In the genomic region with DNA sequence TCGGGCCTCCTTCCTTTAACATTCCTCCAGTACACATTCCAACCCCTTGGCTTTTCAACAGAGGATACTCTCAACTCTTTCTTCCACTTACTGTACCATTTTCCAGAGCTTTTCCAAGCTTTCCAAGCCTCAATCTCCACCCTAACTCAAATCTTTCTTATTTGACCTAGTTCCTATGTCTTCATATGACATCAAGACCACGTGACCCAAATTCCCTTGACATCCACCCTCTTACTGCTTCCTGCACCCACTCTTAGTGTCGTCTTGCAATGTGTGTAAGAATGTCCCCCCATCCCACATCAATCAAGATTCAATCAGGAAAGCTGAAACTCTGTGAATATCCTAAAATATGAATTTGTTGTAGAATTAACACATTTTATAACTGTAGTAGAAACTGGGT, we compare ENCODE assay signal across 20 cellular contexts.
DNase-seq lines count a peak whose midpoint lies in the region; ATAC-seq and TF ChIP-seq lines count a peak whose summit lies in the region.
"Had no signal": no experiment of that assay in that cellular context is flagged by ENCODE, and none has a peak within 500 bp of the region (broad histone marks: within the 10 kb centered on the region; RNA-seq: fewer than 3 reads in every experiment).

No MANE protein-coding gene starts in this region.

- H3K4me3 Mint-ChIP-seq in stimulated activated naive CD8-positive, alpha-beta T cell treated with anti-CD3 and anti-CD28 coated beads, Interleukin-15, amount 100 ng/mL, for 72 hours = no peak overlapping the region
- H3K4me3 Mint-ChIP-seq in endodermal cell (no peak overlapping the region), Caco-2 (ENCODE audit: unreplicated experiment) (no peak overlapping the region)
- H3K4me3 Mint-ChIP-seq: CD4-positive, alpha-beta T cell had no signal

- no peak overlapping the region for H2AFZ ChIP-seq in OCI-LY1 (ENCODE audit: low read length)

- no peak overlapping the region for H3K27ac Mint-ChIP-seq in stimulated activated naive CD8-positive, alpha-beta T cell treated with anti-CD3 and anti-CD28 coated beads, Interleukin-15, amount 100 ng/mL, for 72 hours
- H3K27ac Mint-ChIP-seq in endodermal cell = no peak overlapping the region
- H3K27ac Mint-ChIP-seq in Caco-2 (ENCODE audit: unreplicated experiment) = no peak overlapping the region
- H3K27ac Mint-ChIP-seq: CD4-positive, alpha-beta T cell had no signal

- H3K36me3 Mint-ChIP-seq in endodermal cell (ENCODE audit: low read depth) (no peaks in the 10 kb centered on the region), Caco-2 (ENCODE audit: insufficient read depth, unreplicated experiment) (no peaks in the 10 kb centered on the region)

- H3K4me1 ChIP-seq in OCI-LY1 (ENCODE audit: insufficient read depth, low read length, severe bottlenecking) = peaks cover 41% of the 10 kb centered on the region
- H3K4me1 ChIP-seq in endodermal cell (ENCODE audit: control insufficient read depth, insufficient read depth, low read length) = peaks cover 3% of the 10 kb centered on the region
- H3K4me1 ChIP-seq in Caco-2 = no peaks in the 10 kb centered on the region
- H3K4me1 ChIP-seq: BE2C had no signal

- H4K20me1 ChIP-seq in OCI-LY1 (ENCODE audit: insufficient read depth, low read length) = no peaks in the 10 kb centered on the region

- H3K27ac ChIP-seq in OCI-LY1 (ENCODE audit: low read depth, low read length, poor library complexity, severe bottlenecking) = peak overlapping the region; percentile 96
- H3K27ac ChIP-seq in endodermal cell (ENCODE audit: low read depth, low read length) = no peak overlapping the region
- H3K27ac ChIP-seq: SK-N-MC had no signal

- no peaks in the 10 kb centered on the region for H3K9me2 ChIP-seq in OCI-LY1 (ENCODE audit: low read depth, low read length)

- peak; percentile 3 for ATAC-seq in stimulated activated naive CD8-positive, alpha-beta T cell treated with anti-CD3 and anti-CD28 coated beads, Interleukin-15, amount 100 ng/mL, for 72 hours
- no peak for ATAC-seq in stimulated activated naive CD8-positive, alpha-beta T cell treated with anti-CD3 and anti-CD28 coated beads, Interleukin-15, Interleukin-2, amounts not matched to agents 100 U/mL and 50 U/mL, for 24 hours
- ATAC-seq: Panc1 had no signal

- H3K4me3 ChIP-seq in OCI-LY1 (ENCODE audit: low read depth, low read length, poor library complexity, severe bottlenecking) = peak overlapping the region; percentile 14
- H3K4me3 ChIP-seq in endodermal cell (ENCODE audit: low read length) = no peak overlapping the region
- H3K4me3 ChIP-seq in Caco-2 (ENCODE audit: low read depth, low read length) = no peak overlapping the region
- H3K4me3 ChIP-seq: SK-N-MC had no signal

- no peak for DNase-seq in stimulated activated naive CD8-positive, alpha-beta T cell treated with anti-CD3 and anti-CD28 coated beads, Interleukin-15, amount 100 ng/mL, for 72 hours
- no peak for DNase-seq in stimulated activated naive CD8-positive, alpha-beta T cell treated with anti-CD3 and anti-CD28 coated beads, Interleukin-15, Interleukin-2, amounts not matched to agents 100 U/mL and 50 U/mL, for 24 hours
- DNase-seq in endodermal cell = peak; percentile 20
- DNase-seq in posterior vena cava (ENCODE audit: low spot score) = no peak
- no peak for DNase-seq in NCI-H345 (lab: John Stamatoyannopoulos, UW)
- DNase-seq in Caco-2 = no peak
- no peak for DNase-seq in EL
- DNase-seq: 8988T; ACHN; BE2C; CD4-positive, alpha-beta T cell; DMS53; MM.1S; NCI-H2029; NCI-H446 treated with DMSO at 0.1 percent for 48 hours; SIG-M5; SW 1271 had no signal

- H3K9me3 ChIP-seq in OCI-LY1 (ENCODE audit: low read length) (no peaks in the 10 kb centered on the region), endodermal cell (ENCODE audit: control insufficient read depth, low read length) (no peaks in the 10 kb centered on the region), Caco-2 (no peaks in the 10 kb centered on the region)
- H3K9me3 ChIP-seq: BE2C had no signal

- intact Hi-C loops in posterior vena cava (cut with DNase I) (no loop called here), Caco-2 (cut with micrococcal nuclease; ENCODE audit: unreplicated experiment) (no loop called here)

- H3K9ac ChIP-seq in OCI-LY1 (ENCODE audit: low read length) = peak overlapping the region; percentile 28; the same call in 1 of the 2 replicates
- H3K9ac ChIP-seq in endodermal cell (ENCODE audit: extremely low read depth, low read length, poor library complexity, severe bottlenecking) = no peak overlapping the region

- no TSS peak for BruUV-seq in Caco-2 (replicated peaks; lab: Mats Ljungman, UMichigan)

- peaks cover 7% of the 10 kb centered on the region for H3K4me1 Mint-ChIP-seq in stimulated activated naive CD8-positive, alpha-beta T cell treated with anti-CD3 and anti-CD28 coated beads, Interleukin-15, amount 100 ng/mL, for 72 hours
- peaks cover 19% of the 10 kb centered on the region for H3K4me1 Mint-ChIP-seq in endodermal cell
- peaks cover 5% of the 10 kb centered on the region for H3K4me1 Mint-ChIP-seq in Caco-2 (ENCODE audit: low read depth, unreplicated experiment)

- no peaks in the 10 kb centered on the region for H3K27me3 Mint-ChIP-seq in stimulated activated naive CD8-positive, alpha-beta T cell treated with anti-CD3 and anti-CD28 coated beads, Interleukin-15, amount 100 ng/mL, for 72 hours
- H3K27me3 Mint-ChIP-seq in endodermal cell (ENCODE audit: insufficient read depth) (no peaks in the 10 kb centered on the region), Caco-2 (ENCODE audit: insufficient read depth, unreplicated experiment) (peaks cover 12% of the 10 kb centered on the region)
- H3K27me3 Mint-ChIP-seq: CD4-positive, alpha-beta T cell had no signal

- WGBS in endodermal cell (ENCODE audit: insufficient coverage in 1 of 2, insufficient read length in 1 of 2), 2 experiments = 90 to 100% methylated on average over 1 to 3 of the region's 3 CpGs

- H3K27me3 ChIP-seq in OCI-LY1 (ENCODE audit: insufficient read depth, low read length) (no peaks in the 10 kb centered on the region), endodermal cell (ENCODE audit: control insufficient read depth, insufficient read depth, low read length, poor library complexity, severe bottlenecking) (no peaks in the 10 kb centered on the region), Caco-2 (replicated peaks; ENCODE audit: control insufficient read depth, insufficient read depth, low read length) (no peaks in the 10 kb centered on the region)
- H3K27me3 ChIP-seq: BE2C had no signal

- H3K9me3 Mint-ChIP-seq in stimulated activated naive CD8-positive, alpha-beta T cell treated with anti-CD3 and anti-CD28 coated beads, Interleukin-15, amount 100 ng/mL, for 72 hours = no peaks in the 10 kb centered on the region
- H3K9me3 Mint-ChIP-seq in endodermal cell (no peaks in the 10 kb centered on the region), Caco-2 (ENCODE audit: unreplicated experiment) (no peaks in the 10 kb centered on the region)
- H3K9me3 Mint-ChIP-seq: CD4-positive, alpha-beta T cell had no signal

- H3K4me2 ChIP-seq in OCI-LY1 (ENCODE audit: low read length) = peak overlapping the region; percentile 44

- TF ChIP-seq CTCF in OCI-LY1 (IDR thresholded peaks at IDR 0.05; ENCODE audit: low read length) = no peak
- no peak for TF ChIP-seq CTCF in endodermal cell (conservative IDR thresholded peaks at IDR 0.05)
- no peak for TF ChIP-seq CTCF in Caco-2 (IDR thresholded peaks at IDR 0.05; ENCODE audit: insufficient read depth in 1 of 2, low read depth in 1 of 2, low read length in 1 of 2, severe bottlenecking in 1 of 2, unreplicated experiment in 1 of 2)

- H3K36me3 ChIP-seq in OCI-LY1 (ENCODE audit: insufficient read depth, low read length) = 0 out of 2 replicates have a peak, but pooled peaks cover 4% of the 10 kb centered on the region
- H3K36me3 ChIP-seq in endodermal cell (ENCODE audit: control insufficient read depth, insufficient read depth, low read length) = no peaks in the 10 kb centered on the region
- H3K36me3 ChIP-seq in Caco-2 (ENCODE audit: control insufficient read depth, insufficient read depth, low read length) = no peaks in the 10 kb centered on the region
- H3K36me3 ChIP-seq: BE2C had no signal

- no peaks in the 10 kb centered on the region for H3F3A ChIP-seq in OCI-LY1 (ENCODE audit: insufficient read depth, low read length)

- no peaks in the 10 kb centered on the region for H3K79me2 ChIP-seq in OCI-LY1 (ENCODE audit: insufficient read depth, low read length)

- POLR2A ChIA-PET in Caco-2 (lab: Charles Lee) = no interaction called here

- CTCF ChIA-PET in Caco-2 (lab: Charles Lee) = no interaction called here
